ENCODE assay signal across 9 cellular contexts in genomic region chr4:184386271-184386781, GRCh38.
A peak's percentile ranks its signal among the peaks of the same experiment; 100 is the strongest.
DNase-seq lines count a peak whose midpoint lies in the region; ATAC-seq and TF ChIP-seq lines count a peak whose summit lies in the region.
"Had no signal": no experiment of that assay in that cellular context is flagged by ENCODE, and none has a peak within 500 bp of the region (broad histone marks: within the 10 kb centered on the region; RNA-seq: fewer than 3 reads in every experiment).

No MANE protein-coding gene starts in this region.

- TF ChIP-seq POLR2A in prostate gland (IDR thresholded peaks at IDR 0.05): no peak

- peak; percentile 28 for DNase-seq in ELF-1 (ENCODE audit: low read depth, low spot score)
- no peak for DNase-seq in Panc1 (ENCODE audit: low read depth, low spot score)
- peak; percentile 50 for DNase-seq in Right ventricle myocardium superior
- no peak for DNase-seq in prostate gland (ENCODE audit: low spot score)
- DNase-seq in EL: no peak
- DNase-seq in SHP77 treated with DMSO at 0.1 percent for 48 hours (lab: John Stamatoyannopoulos, UW): no peak
- DNase-seq in effector memory CD4-positive, alpha-beta T cell: no peak
- DNase-seq in NCI-H2029 (lab: John Stamatoyannopoulos, UW): no peak
- DNase-seq: NCI-H1092 treated with DMSO at 0.1 percent for 48 hours had no signal

- in situ Hi-C loops in Panc1 (cut with HindIII; ENCODE audit: low pct_unique_long_range_greater_than_20kb, low sequenced_read_pairs): no loop called here

- H3K9me3 ChIP-seq in Panc1 (ENCODE audit: control insufficient read depth, insufficient read depth, low read depth, low read length) (no peaks in the 10 kb centered on the region), prostate gland (no peaks in the 10 kb centered on the region)
- H3K9me3 ChIP-seq in effector memory CD4-positive, alpha-beta T cell (ENCODE audit: control insufficient read depth, low read length): no peaks in the 10 kb centered on the region

- no peaks in the 10 kb centered on the region for H3K36me3 ChIP-seq in Panc1 (ENCODE audit: control insufficient read depth, insufficient read depth, low read length)
- no peaks in the 10 kb centered on the region for H3K36me3 ChIP-seq in prostate gland
- peaks cover 42% of the 10 kb centered on the region for H3K36me3 ChIP-seq in effector memory CD4-positive, alpha-beta T cell (ENCODE audit: control insufficient read depth, insufficient read depth, low read length)

- CTCF ChIA-PET in Panc1 (lab: Charles Lee): no interaction called here

- POLR2A ChIA-PET in Panc1 (lab: Charles Lee): no interaction called here

- ATAC-seq in Panc1 (no peak), Right ventricle myocardium superior (ENCODE audit: poor library complexity) (peak; percentile 71)

- BruUV-seq in Panc1 (replicated peaks; lab: Mats Ljungman, UMichigan): no TSS peak

- H3K4me3 ChIP-seq in Panc1 (ENCODE audit: low read depth in 2 of 2, low read length in 2 of 2): no peak overlapping the region
- H3K4me3 ChIP-seq in prostate gland: no peak overlapping the region
- no peak overlapping the region for H3K4me3 ChIP-seq in effector memory CD4-positive, alpha-beta T cell (ENCODE audit: insufficient read depth, low read depth, low read length, poor library complexity, severe bottlenecking)

- intact Hi-C loops in Panc1 (cut with micrococcal nuclease; ENCODE audit: unreplicated experiment) (loop anchor here (10.0 kb wide), 1 partner anchor 122 kb away; no protein-coding TSS in a partner anchor), Right ventricle myocardium superior (cut with DNase I) (loop anchor here (5.0 to 10.0 kb wide), 3 partner anchors 34 to 102 kb away; partner anchors contain the start of gene IRF2), prostate gland (cut with DNase I) (no loop called here)

- 37% methylated on average over 10 of the region's 10 CpGs for WGBS in prostate gland

- TF ChIP-seq CTCF in Panc1 (IDR thresholded peaks at IDR 0.05) (no peak), prostate gland (IDR thresholded peaks at IDR 0.05) (no peak)

- H3K4me1 ChIP-seq in Panc1 (ENCODE audit: control insufficient read depth, insufficient read depth, low read length): peaks cover 39% of the 10 kb centered on the region
- peaks cover 13% of the 10 kb centered on the region for H3K4me1 ChIP-seq in prostate gland (replicated peaks)
- peaks cover 12% of the 10 kb centered on the region for H3K4me1 ChIP-seq in effector memory CD4-positive, alpha-beta T cell (ENCODE audit: control insufficient read depth, insufficient read depth, low read length, poor library complexity, severe bottlenecking)

- H3K27ac ChIP-seq in Panc1 (ENCODE audit: low read length) (peak overlapping the region; percentile 79), prostate gland (peak overlapping the region; percentile 67 to 82)
- H3K27ac ChIP-seq in effector memory CD4-positive, alpha-beta T cell (ENCODE audit: insufficient read depth, low read length, poor library complexity, severe bottlenecking): no peak overlapping the region

- H3K27me3 ChIP-seq in Panc1 (ENCODE audit: control insufficient read depth, insufficient read depth, low read length) (no peaks in the 10 kb centered on the region), prostate gland (replicated peaks; ENCODE audit: insufficient read depth) (no peaks in the 10 kb centered on the region)
- no peaks in the 10 kb centered on the region for H3K27me3 ChIP-seq in effector memory CD4-positive, alpha-beta T cell (replicated peaks; ENCODE audit: control insufficient read depth, insufficient read depth, low read length, poor library complexity, severe bottlenecking)

Comparison
In these comparisons a context has a peak if more than half of its experiments do, and no peak if none do; other contexts are left out.
1. DNase-seq: peak in ELF-1 (single experiment) and Right ventricle myocardium superior (single experiment); none in Panc1 (single experiment), prostate gland (single experiment), EL (single experiment), SHP77 treated with DMSO at 0.1 percent for 48 hours (single experiment), effector memory CD4-positive, alpha-beta T cell (0 of 3) and NCI-H2029 (single experiment).